In genomic region chr19:23403581-23404324, GRCh38 we compare ENCODE assay signal across 21 cellular contexts. TPM values are rescaled to one million over a fixed set of nuclear protein-coding genes. Genes with fewer than 3 reads are reported as not detected.
A peak's percentile ranks its signal among the peaks of the same experiment; 100 is the strongest.
DNase-seq lines count a peak whose midpoint lies in the region; ATAC-seq and TF ChIP-seq lines count a peak whose summit lies in the region.
"Had no signal": no experiment of that assay in that cellular context is flagged by ENCODE, and none has a peak within 500 bp of the region (broad histone marks: within the 10 kb centered on the region; RNA-seq: fewer than 3 reads in every experiment).

No MANE protein-coding gene starts in this region.

- H3K4me1 ChIP-seq in esophagus muscularis mucosa (no peaks in the 10 kb centered on the region), neural progenitor cell (no peaks in the 10 kb centered on the region)
- H3K4me1 ChIP-seq: BE2C, upper lobe of right lung had no signal

- H3K36me3 ChIP-seq in esophagus muscularis mucosa (no peaks in the 10 kb centered on the region), neural progenitor cell (no peaks in the 10 kb centered on the region)
- H3K36me3 ChIP-seq: BE2C, upper lobe of right lung had no signal

- no peak overlapping the region for H3K27ac Mint-ChIP-seq in HFFc6
- no peak overlapping the region for H3K27ac Mint-ChIP-seq in neural progenitor cell
- no peak overlapping the region for H3K27ac Mint-ChIP-seq in stimulated activated effector memory CD8-positive, alpha-beta T cell treated with anti-CD3 and anti-CD28 coated beads, Interleukin-12 subunit alpha, Interleukin-12 subunit beta, amount 100 ng/mL, for 72 hours
- H3K27ac Mint-ChIP-seq: activated CD4-positive, alpha-beta memory T cell treated with anti-CD3 and anti-CD28 coated beads for 36 hours; activated naive CD4-positive, alpha-beta T cell treated with anti-CD3 and anti-CD28 coated beads, Interleukin-2, amount 10 ng/mL, durations not matched to agents 7 days and 5 days; stimulated activated naive CD8-positive, alpha-beta T cell treated with anti-CD3 and anti-CD28 coated beads, Interleukin-15, Interleukin-2, amounts not matched to agents 100 ng/mL and 50 ng/mL, for 24 hours; T-cell had no signal

- no peaks in the 10 kb centered on the region for H3F3A ChIP-seq in neural progenitor cell (ENCODE audit: low read depth)

- TF ChIP-seq EP300 in esophagus muscularis mucosa (IDR thresholded peaks at IDR 0.05), result no peak

- no peaks in the 10 kb centered on the region for H3K27me3 ChIP-seq in esophagus muscularis mucosa
- no peaks in the 10 kb centered on the region for H3K27me3 ChIP-seq in neural progenitor cell
- H3K27me3 ChIP-seq: BE2C, upper lobe of right lung had no signal

- WGBS in esophagus muscularis mucosa, result 74% methylated on average over 4 of the region's 4 CpGs

- H3K4me2 ChIP-seq in neural progenitor cell, result no peak overlapping the region

- H3K27me3 Mint-ChIP-seq in HFFc6 (ENCODE audit: insufficient read depth) (no peaks in the 10 kb centered on the region), neural progenitor cell (ENCODE audit: insufficient read depth, low read depth) (no peaks in the 10 kb centered on the region)
- H3K27me3 Mint-ChIP-seq: activated CD4-positive, alpha-beta memory T cell treated with anti-CD3 and anti-CD28 coated beads for 36 hours; activated naive CD4-positive, alpha-beta T cell treated with anti-CD3 and anti-CD28 coated beads, Interleukin-2, amount 10 ng/mL, durations not matched to agents 7 days and 5 days; stimulated activated naive CD8-positive, alpha-beta T cell treated with anti-CD3 and anti-CD28 coated beads, Interleukin-15, Interleukin-2, amounts not matched to agents 100 ng/mL and 50 ng/mL, for 24 hours; T-cell had no signal

- H3K4me3 ChIP-seq in esophagus muscularis mucosa (no peak overlapping the region), neural progenitor cell (no peak overlapping the region)
- H3K4me3 ChIP-seq: lung, upper lobe of right lung had no signal

- no peaks in the 10 kb centered on the region for H3K9me3 ChIP-seq in esophagus muscularis mucosa
- H3K9me3 ChIP-seq in neural progenitor cell (ENCODE audit: low read depth), result no peaks in the 10 kb centered on the region
- H3K9me3 ChIP-seq: BE2C, upper lobe of right lung had no signal

- H3K27ac ChIP-seq in esophagus muscularis mucosa (replicated peaks in 1 of 4) (no peak overlapping the region), neural progenitor cell (no peak overlapping the region)
- H3K27ac ChIP-seq: upper lobe of right lung had no signal

- DNase-seq in HFFc6, result no peak
- peak; percentile 39 for DNase-seq in NCI-H69 (lab: John Stamatoyannopoulos, UW)
- DNase-seq in esophagus muscularis mucosa (ENCODE audit: extremely low spot score), result peak; percentile 55
- peak; percentile 16 for DNase-seq in neural progenitor cell (ENCODE audit: low spot score)
- no peak for DNase-seq in NCI-H1092 treated with DMSO at 0.1 percent for 48 hours (lab: John Stamatoyannopoulos, UW)
- no peak for DNase-seq in stimulated activated effector memory CD8-positive, alpha-beta T cell treated with anti-CD3 and anti-CD28 coated beads, Interleukin-12 subunit alpha, Interleukin-12 subunit beta, amount 100 ng/mL, for 72 hours (ENCODE audit: low spot score in 2 of 2)
- DNase-seq in GM20000 (ENCODE audit: low spot score), result no peak
- DNase-seq in activated effector memory CD4-positive, alpha-beta T cell treated with Interleukin-2 at 50 U/mL for 16 hours, result no peak
- DNase-seq: activated CD4-positive, alpha-beta memory T cell treated with anti-CD3 and anti-CD28 coated beads for 36 hours; activated naive CD4-positive, alpha-beta T cell treated with anti-CD3 and anti-CD28 coated beads, Interleukin-2, amount 10 ng/mL, durations not matched to agents 7 days and 5 days; activated T-cell treated with anti-CD3 and anti-CD28 coated beads, Interleukin-2, amount 50 U/mL, for 1 hour; BE2C; erythroblast; NCI-H2171 treated with DMSO at 0.1 percent for 48 hours; retina; Right ventricle myocardium superior; T-cell; upper lobe of right lung had no signal

- H3K4me3 Mint-ChIP-seq in HFFc6 (no peak overlapping the region), neural progenitor cell (no peak overlapping the region)
- H3K4me3 Mint-ChIP-seq in stimulated activated effector memory CD8-positive, alpha-beta T cell treated with anti-CD3 and anti-CD28 coated beads, Interleukin-12 subunit alpha, Interleukin-12 subunit beta, amount 100 ng/mL, for 72 hours, result no peak overlapping the region
- H3K4me3 Mint-ChIP-seq: activated CD4-positive, alpha-beta memory T cell treated with anti-CD3 and anti-CD28 coated beads for 36 hours; activated naive CD4-positive, alpha-beta T cell treated with anti-CD3 and anti-CD28 coated beads, Interleukin-2, amount 10 ng/mL, durations not matched to agents 7 days and 5 days; stimulated activated naive CD8-positive, alpha-beta T cell treated with anti-CD3 and anti-CD28 coated beads, Interleukin-15, Interleukin-2, amounts not matched to agents 100 ng/mL and 50 ng/mL, for 24 hours; T-cell had no signal

- ATAC-seq in stimulated activated effector memory CD8-positive, alpha-beta T cell treated with anti-CD3 and anti-CD28 coated beads, Interleukin-12 subunit alpha, Interleukin-12 subunit beta, amount 100 ng/mL, for 72 hours, result no peak
- ATAC-seq: HCT116, T-cell, upper lobe of right lung had no signal

- TF ChIP-seq CTCF in HFFc6 (IDR thresholded peaks at IDR 0.05) (peak; percentile 42; the same call in 1 of the 2 replicates), esophagus muscularis mucosa (IDR thresholded peaks at IDR 0.05) (no peak), neural progenitor cell (IDR thresholded peaks at IDR 0.05) (peak; percentile 24), GM20000 (IDR thresholded peaks at IDR 0.05; ENCODE audit: extremely low read depth, missing control alignments) (no peak)

- no peak overlapping the region for H3K9ac ChIP-seq in neural progenitor cell

- peaks cover 15% of the 10 kb centered on the region for H3K79me2 ChIP-seq in neural progenitor cell (ENCODE audit: low read depth)

- H3K36me3 Mint-ChIP-seq in HFFc6 (ENCODE audit: low read depth) (peaks cover 25% of the 10 kb centered on the region), neural progenitor cell (peaks cover 64% of the 10 kb centered on the region)
- no peaks in the 10 kb centered on the region for H3K36me3 Mint-ChIP-seq in stimulated activated effector memory CD8-positive, alpha-beta T cell treated with anti-CD3 and anti-CD28 coated beads, Interleukin-12 subunit alpha, Interleukin-12 subunit beta, amount 100 ng/mL, for 72 hours
- H3K36me3 Mint-ChIP-seq: activated CD4-positive, alpha-beta memory T cell treated with anti-CD3 and anti-CD28 coated beads for 36 hours; T-cell had no signal

- H2AFZ ChIP-seq in neural progenitor cell (replicated peaks), result no peak overlapping the region

- H3K4me1 Mint-ChIP-seq in HFFc6 (ENCODE audit: low read depth) (peaks cover 1% of the 10 kb centered on the region; the same call in 1 of the 2 replicates), neural progenitor cell (no peaks in the 10 kb centered on the region)
- H3K4me1 Mint-ChIP-seq in stimulated activated effector memory CD8-positive, alpha-beta T cell treated with anti-CD3 and anti-CD28 coated beads, Interleukin-12 subunit alpha, Interleukin-12 subunit beta, amount 100 ng/mL, for 72 hours, result peaks cover 9% of the 10 kb centered on the region
- H3K4me1 Mint-ChIP-seq: activated naive CD4-positive, alpha-beta T cell treated with anti-CD3 and anti-CD28 coated beads, Interleukin-2, amount 10 ng/mL, durations not matched to agents 7 days and 5 days; T-cell had no signal

- intact Hi-C loops in esophagus muscularis mucosa (cut with DNase I), result no loop called here

- TF ChIP-seq POLR2A in esophagus muscularis mucosa (IDR thresholded peaks at IDR 0.05; ENCODE audit: low read depth), result no peak

- H4K20me1 ChIP-seq in neural progenitor cell (ENCODE audit: low read depth), result no peaks in the 10 kb centered on the region

- peaks cover 5% of the 10 kb centered on the region; the same call in 1 of the 2 replicates for H3K9me3 Mint-ChIP-seq in HFFc6
- H3K9me3 Mint-ChIP-seq in neural progenitor cell, result peaks cover 11% of the 10 kb centered on the region
- H3K9me3 Mint-ChIP-seq in stimulated activated effector memory CD8-positive, alpha-beta T cell treated with anti-CD3 and anti-CD28 coated beads, Interleukin-12 subunit alpha, Interleukin-12 subunit beta, amount 100 ng/mL, for 72 hours, result no peaks in the 10 kb centered on the region
- H3K9me3 Mint-ChIP-seq: activated CD4-positive, alpha-beta memory T cell treated with anti-CD3 and anti-CD28 coated beads for 36 hours; T-cell had no signal

RNA-seq across cellular contexts. Expression of gene ZNF91, which starts 8.5 kb away (rescaled TPM):
- 10 to 100 TPM; 19.5 to 27.4 (median 22.1) TPM for total RNA-seq in HFFc6 (2021; fragmentation: NEBNext Ultra II Directional; extraction: Animal tissue kit (Norgen Biotek cat#: 25700))
- total RNA-seq in esophagus muscularis mucosa, result 10 to 100 TPM; 25.5 to 34.1 (median 30.4) TPM
- total RNA-seq in neural progenitor cell (ENCODE audit: low replicate concordance), result 69.7 and 105 TPM in 2 replicates

Comparison
In these comparisons a context has a peak if more than half of its experiments do, and no peak if none do; other contexts are left out.
1. DNase-seq: peak in NCI-H69 (single experiment), esophagus muscularis mucosa (single experiment) and neural progenitor cell (single experiment); none in HFFc6 (single experiment), NCI-H1092 treated with DMSO at 0.1 percent for 48 hours (single experiment), stimulated activated effector memory CD8-positive, alpha-beta T cell treated with anti-CD3 and anti-CD28 coated beads, Interleukin-12 subunit alpha, Interleukin-12 subunit beta, amount 100 ng/mL, for 72 hours (0 of 2), GM20000 (single experiment) and activated effector memory CD4-positive, alpha-beta T cell treated with Interleukin-2 at 50 U/mL for 16 hours (single experiment).
2. CTCF ChIP-seq: peak in HFFc6 (single experiment) and neural progenitor cell (single experiment); none in esophagus muscularis mucosa (0 of 3) and GM20000 (single experiment).